Comparison of ENCODE assay signal across 1 cellular context in the genomic region with DNA sequence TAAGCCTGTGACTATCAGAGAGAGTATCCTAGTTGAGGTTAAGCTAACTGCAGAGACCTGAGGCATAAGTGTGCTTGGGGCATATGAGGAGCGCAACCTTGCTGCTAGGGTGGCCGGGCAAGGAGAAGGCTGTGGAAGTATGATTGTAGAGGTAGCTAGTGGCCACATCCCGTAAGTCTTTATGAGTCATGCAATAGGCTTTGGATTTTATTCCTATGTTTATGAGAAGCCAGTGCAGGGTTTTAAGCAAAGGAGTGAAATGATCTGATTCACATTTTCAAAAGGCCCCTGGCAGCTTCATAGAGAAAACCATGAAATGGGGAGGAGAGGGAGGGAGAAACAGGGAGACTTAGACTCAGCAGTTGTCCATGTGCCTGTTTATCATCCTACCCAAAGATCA.
TF ChIP-seq lines count a peak whose summit lies in the region.

No MANE protein-coding gene starts in this region.

TF ChIP-seq in GM23338, 12 proteins besides CTCF, POLR2A, EP300 and RAD21 (continued from another document):
- TF ChIP-seq STAT1 (IDR thresholded peaks at IDR 0.05; ENCODE audit: unreplicated experiment) (no peak), JUNB (IDR thresholded peaks at IDR 0.05; ENCODE audit: unreplicated experiment) (no peak), EZH2 (IDR thresholded peaks at IDR 0.05; ENCODE audit: low read depth, unreplicated experiment) (no peak), EZH2phosphoT487 (IDR thresholded peaks at IDR 0.05; ENCODE audit: unreplicated experiment) (no peak), NANOG (IDR thresholded peaks at IDR 0.05; ENCODE audit: borderline replicate concordance) (no peak), POLR2AphosphoS5 (IDR thresholded peaks at IDR 0.05; ENCODE audit: low read depth) (no peak)
- TF ChIP-seq, protein P1, sequence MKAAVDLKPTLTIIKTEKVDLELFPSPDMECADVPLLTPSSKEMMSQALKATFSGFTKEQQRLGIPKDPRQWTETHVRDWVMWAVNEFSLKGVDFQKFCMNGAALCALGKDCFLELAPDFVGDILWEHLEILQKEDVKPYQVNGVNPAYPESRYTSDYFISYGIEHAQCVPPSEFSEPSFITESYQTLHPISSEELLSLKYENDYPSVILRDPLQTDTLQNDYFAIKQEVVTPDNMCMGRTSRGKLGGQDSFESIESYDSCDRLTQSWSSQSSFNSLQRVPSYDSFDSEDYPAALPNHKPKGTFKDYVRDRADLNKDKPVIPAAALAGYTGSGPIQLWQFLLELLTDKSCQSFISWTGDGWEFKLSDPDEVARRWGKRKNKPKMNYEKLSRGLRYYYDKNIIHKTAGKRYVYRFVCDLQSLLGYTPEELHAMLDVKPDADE (IDR thresholded peaks at IDR 0.05) = no peak
- TF ChIP-seq, protein P2, sequence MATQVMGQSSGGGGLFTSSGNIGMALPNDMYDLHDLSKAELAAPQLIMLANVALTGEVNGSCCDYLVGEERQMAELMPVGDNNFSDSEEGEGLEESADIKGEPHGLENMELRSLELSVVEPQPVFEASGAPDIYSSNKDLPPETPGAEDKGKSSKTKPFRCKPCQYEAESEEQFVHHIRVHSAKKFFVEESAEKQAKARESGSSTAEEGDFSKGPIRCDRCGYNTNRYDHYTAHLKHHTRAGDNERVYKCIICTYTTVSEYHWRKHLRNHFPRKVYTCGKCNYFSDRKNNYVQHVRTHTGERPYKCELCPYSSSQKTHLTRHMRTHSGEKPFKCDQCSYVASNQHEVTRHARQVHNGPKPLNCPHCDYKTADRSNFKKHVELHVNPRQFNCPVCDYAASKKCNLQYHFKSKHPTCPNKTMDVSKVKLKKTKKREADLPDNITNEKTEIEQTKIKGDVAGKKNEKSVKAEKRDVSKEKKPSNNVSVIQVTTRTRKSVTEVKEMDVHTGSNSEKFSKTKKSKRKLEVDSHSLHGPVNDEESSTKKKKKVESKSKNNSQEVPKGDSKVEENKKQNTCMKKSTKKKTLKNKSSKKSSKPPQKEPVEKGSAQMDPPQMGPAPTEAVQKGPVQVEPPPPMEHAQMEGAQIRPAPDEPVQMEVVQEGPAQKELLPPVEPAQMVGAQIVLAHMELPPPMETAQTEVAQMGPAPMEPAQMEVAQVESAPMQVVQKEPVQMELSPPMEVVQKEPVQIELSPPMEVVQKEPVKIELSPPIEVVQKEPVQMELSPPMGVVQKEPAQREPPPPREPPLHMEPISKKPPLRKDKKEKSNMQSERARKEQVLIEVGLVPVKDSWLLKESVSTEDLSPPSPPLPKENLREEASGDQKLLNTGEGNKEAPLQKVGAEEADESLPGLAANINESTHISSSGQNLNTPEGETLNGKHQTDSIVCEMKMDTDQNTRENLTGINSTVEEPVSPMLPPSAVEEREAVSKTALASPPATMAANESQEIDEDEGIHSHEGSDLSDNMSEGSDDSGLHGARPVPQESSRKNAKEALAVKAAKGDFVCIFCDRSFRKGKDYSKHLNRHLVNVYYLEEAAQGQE (IDR thresholded peaks at IDR 0.05; ENCODE audit: unreplicated experiment) = no peak
